ENCODE assay signal across 10 cellular contexts in genomic region chr1:214548988-214549387, GRCh38. TPM values are rescaled to one million over a fixed set of nuclear protein-coding genes. Genes with fewer than 3 reads are reported as not detected.
DNase-seq lines count a peak whose midpoint lies in the region; TF ChIP-seq lines count a peak whose summit lies in the region.
"Had no signal": no experiment of that assay in that cellular context is flagged by ENCODE, and none has a peak within 500 bp of the region (broad histone marks: within the 10 kb centered on the region; RNA-seq: fewer than 3 reads in every experiment).

No MANE protein-coding gene starts in this region.

- H3K27ac ChIP-seq in sigmoid colon, result peak overlapping the region; percentile 87 to 99 (median 98)

- CTCF ChIA-PET in HEK293T (lab: Yijun Ruan, JAX), result interaction anchor here (1.0 to 3.9 kb wide), 4 partner anchors 9 to 216 kb away, joined by 3 to 20 read pairs (median 4); no protein-coding TSS in a partner anchor

- DNase-seq in GM03348 (ENCODE audit: low spot score), result peak; percentile 30
- peak; percentile 38 for DNase-seq in globus pallidus (ENCODE audit: low spot score)
- peak; percentile 72 for DNase-seq in sigmoid colon
- DNase-seq in NK-92 treated with Interleukin-12 subunit alpha and Interleukin-12 subunit beta, amount 100 ng/mL, for 24 hours (lab: John Stamatoyannopoulos, UW), result no peak
- DNase-seq in activated CD4-positive, CD25-positive, alpha-beta regulatory T cell treated with anti-CD3 and anti-CD28 coated beads, Interleukin-2, amount 50 U/mL, for 72 hours, result no peak
- DNase-seq in HEK293T (ENCODE audit: extremely low spot score), result no peak
- DNase-seq in NCI-H146 (lab: John Stamatoyannopoulos, UW), result no peak
- DNase-seq: NCI-H526, posterior cingulate gyrus had no signal

- WGBS in sigmoid colon, 2 donors, result 78 to 86% methylated on average over 2 of the region's 2 CpGs

- TF ChIP-seq EP300 in sigmoid colon (IDR thresholded peaks at IDR 0.05), result no peak

- H3K27me3 ChIP-seq in sigmoid colon, result no peaks in the 10 kb centered on the region

- POLR2A ChIA-PET in HEK293T (lab: Yijun Ruan, JAX), result interaction anchor here (1.8 to 3.0 kb wide), 2 partner anchors 7 to 23 kb away, joined by 6 to 7 read pairs; no protein-coding TSS in a partner anchor

- peak overlapping the region; percentile 97 for H3K4me3 ChIP-seq in WI38 (ENCODE audit: low read depth, low read length)
- H3K4me3 ChIP-seq in sigmoid colon, result peak overlapping the region in 1 of 4 donors; percentile 91

- H3K9me3 ChIP-seq in sigmoid colon, result no peaks in the 10 kb centered on the region

- TF ChIP-seq POLR2A in sigmoid colon (IDR thresholded peaks at IDR 0.05), result no peak

- no peak for TF ChIP-seq CTCF in WI38 (IDR thresholded peaks at IDR 0.05; ENCODE audit: low read depth, low read length)
- TF ChIP-seq CTCF in sigmoid colon (IDR thresholded peaks at IDR 0.05), result no peak

- peaks cover 0 to 54% (median 37%) of the 10 kb centered on the region in 4 donors for H3K4me1 ChIP-seq in sigmoid colon

- intact Hi-C loops in sigmoid colon (cut with DNase I), result no loop called here

- no peaks in the 10 kb centered on the region for H3K36me3 ChIP-seq in sigmoid colon

TF ChIP-seq in HEK293T, 16 proteins besides CTCF, POLR2A, EP300 and RAD21:
- TF ChIP-seq TARDBP (IDR thresholded peaks at IDR 0.05) (no peak), CTBP1 (IDR thresholded peaks at IDR 0.05; ENCODE audit: borderline replicate concordance) (no peak), BHLHE40 (IDR thresholded peaks at IDR 0.05; ENCODE audit: borderline replicate concordance) (no peak), ARNT (IDR thresholded peaks at IDR 0.05) (no peak), FOXA1 (IDR thresholded peaks at IDR 0.05) (no peak), ELF4 (IDR thresholded peaks at IDR 0.05) (no peak), LEF1 (IDR thresholded peaks at IDR 0.05; ENCODE audit: borderline replicate concordance) (no peak), L3MBTL2 (conservative IDR thresholded peaks at IDR 0.05) (no peak), SP1 (IDR thresholded peaks at IDR 0.05) (no peak), FOXK2 (IDR thresholded peaks at IDR 0.05) (no peak), HDGF (IDR thresholded peaks at IDR 0.05; ENCODE audit: borderline replicate concordance) (no peak), SUZ12 (IDR thresholded peaks at IDR 0.05) (no peak), ZNF384 (IDR thresholded peaks at IDR 0.05) (no peak), NFRKB (IDR thresholded peaks at IDR 0.05) (no peak), FOXM1 (IDR thresholded peaks at IDR 0.05; ENCODE audit: borderline replicate concordance) (no peak), PKNOX1 (IDR thresholded peaks at IDR 0.05) (no peak)

RNA-seq across cellular contexts. Expression of gene PTPN14, which starts 2.4 kb away (rescaled TPM):
- total RNA-seq in sigmoid colon, result 10 to 100 TPM; 20.1 to 35.5 (median 33.1) TPM
- 1 to 10 TPM in 1 of 3 donors, under 1 TPM in 2; 0.46 to 3.1 (median 0.60) TPM for polyA plus RNA-seq in sigmoid colon

RNA-seq across cellular contexts. Expression of gene CENPF, which starts 54.0 kb away (rescaled TPM):
- total RNA-seq in sigmoid colon, result 1 to 10 TPM in 2 of 4 donors, under 1 TPM in 2; 0.36 to 1.9 (median 0.93) TPM
- 10 to 100 TPM in 1 of 3 donors, 1 to 10 TPM in 2; 2.1 to 25.2 (median 3.6) TPM for polyA plus RNA-seq in sigmoid colon

Comparison
In these comparisons a context has a peak if more than half of its experiments do, and no peak if none do; other contexts are left out.
1. DNase-seq: peak in GM03348 (single experiment), globus pallidus (single experiment) and sigmoid colon (single experiment); none in NK-92 treated with Interleukin-12 subunit alpha and Interleukin-12 subunit beta, amount 100 ng/mL, for 24 hours (single experiment), activated CD4-positive, CD25-positive, alpha-beta regulatory T cell treated with anti-CD3 and anti-CD28 coated beads, Interleukin-2, amount 50 U/mL, for 72 hours (single experiment), HEK293T (single experiment) and NCI-H146 (single experiment).